Comparison of ENCODE assay signal across 8 cellular contexts in the genomic region with DNA sequence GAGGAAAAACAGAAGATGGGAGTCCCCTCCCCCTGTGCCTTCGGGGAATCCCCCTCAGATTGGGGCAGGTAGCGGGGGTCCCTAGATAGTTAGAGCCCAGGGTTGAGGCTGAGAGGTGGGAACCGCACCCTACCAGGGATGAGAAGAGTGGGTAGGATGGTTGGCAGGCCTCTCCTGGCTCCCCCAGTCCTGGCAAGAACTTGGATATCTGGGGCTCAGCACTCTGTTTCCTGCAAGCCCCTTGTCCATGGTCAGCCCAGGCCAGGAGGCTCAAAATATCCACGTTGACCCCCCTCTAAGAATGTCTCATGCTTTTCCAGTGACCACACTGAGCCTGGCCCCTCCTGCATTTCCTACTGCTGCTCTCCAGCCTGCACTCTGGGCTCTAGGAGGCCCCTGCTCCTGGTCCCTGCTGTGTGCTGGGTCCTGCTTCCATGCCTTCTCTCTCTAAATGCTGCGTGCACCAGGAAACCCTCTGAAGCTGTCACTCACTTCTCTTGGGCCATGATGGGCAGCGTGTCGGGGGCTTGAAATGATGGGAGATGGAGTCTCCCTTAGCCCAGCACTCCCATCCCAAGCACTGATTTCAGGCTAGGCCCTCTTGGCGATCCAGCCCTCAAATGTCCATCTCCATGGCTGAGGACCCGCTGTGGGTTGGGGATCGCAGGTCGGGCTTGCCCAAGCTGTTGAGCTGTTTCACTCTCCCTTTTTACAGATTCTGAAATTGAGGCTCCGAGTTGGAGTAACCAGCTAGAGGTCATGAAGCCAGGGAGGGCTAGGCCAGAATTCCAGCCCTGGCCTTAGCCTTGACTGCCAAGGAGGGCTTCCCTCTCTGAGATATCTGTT. TPM values are rescaled to one million over a fixed set of nuclear protein-coding genes. Genes with fewer than 3 reads are reported as not detected.
DNase-seq lines count a peak whose midpoint lies in the region; ATAC-seq and TF ChIP-seq lines count a peak whose summit lies in the region.

No MANE protein-coding gene starts in this region.

- H3K9ac ChIP-seq in NT2/D1 (ENCODE audit: insufficient read length, low read depth), result peak overlapping the region; percentile 63

- H3K4me1 Mint-ChIP-seq in neural crest cell, result peaks cover 59% of the 10 kb centered on the region

- H3K27ac ChIP-seq in effector memory CD4-positive, alpha-beta T cell (ENCODE audit: insufficient read depth, low read length, poor library complexity, severe bottlenecking), result peak overlapping the region; percentile 96

- TF ChIP-seq CTCF in BJ (IDR thresholded peaks at IDR 0.05; ENCODE audit: insufficient read depth, low read depth, low read length) (no peak), neural crest cell (conservative IDR thresholded peaks at IDR 0.05) (no peak), omental fat pad (IDR thresholded peaks at IDR 0.05) (no peak)

- H3K27me3 Mint-ChIP-seq in neural crest cell (ENCODE audit: low read depth), result no peaks in the 10 kb centered on the region

- H3K36me3 Mint-ChIP-seq in neural crest cell (ENCODE audit: low read depth), result no peaks in the 10 kb centered on the region

- no peak for ATAC-seq in omental fat pad (ENCODE audit: low FRiP score)

- peaks cover 36% of the 10 kb centered on the region for H3K4me1 ChIP-seq in NT2/D1 (ENCODE audit: insufficient read depth, insufficient read length)
- H3K4me1 ChIP-seq in effector memory CD4-positive, alpha-beta T cell (ENCODE audit: control insufficient read depth, insufficient read depth, low read length, poor library complexity, severe bottlenecking), result peaks cover 44% of the 10 kb centered on the region

- POLR2A ChIA-PET in BJ (lab: Charles Lee), result no interaction called here

- H3K9me3 ChIP-seq in NT2/D1 (ENCODE audit: insufficient read depth, low read length), result no peaks in the 10 kb centered on the region
- no peaks in the 10 kb centered on the region for H3K9me3 ChIP-seq in effector memory CD4-positive, alpha-beta T cell (ENCODE audit: control insufficient read depth, low read length)

- no peaks in the 10 kb centered on the region for H3K27me3 ChIP-seq in BJ (ENCODE audit: control insufficient read depth, insufficient read depth, low read length)
- H3K27me3 ChIP-seq in NT2/D1 (ENCODE audit: insufficient read depth, insufficient read length), result no peaks in the 10 kb centered on the region
- H3K27me3 ChIP-seq in effector memory CD4-positive, alpha-beta T cell (replicated peaks; ENCODE audit: control insufficient read depth, insufficient read depth, low read length, poor library complexity, severe bottlenecking), result no peaks in the 10 kb centered on the region

- H3K4me3 Mint-ChIP-seq in neural crest cell, result peak overlapping the region; percentile 87

- H3K36me3 ChIP-seq in BJ (ENCODE audit: control insufficient read depth, insufficient read depth, low read length) (peaks cover 13% of the 10 kb centered on the region), NT2/D1 (ENCODE audit: insufficient read depth, insufficient read length, low read length) (peaks cover 61% of the 10 kb centered on the region)
- H3K36me3 ChIP-seq in effector memory CD4-positive, alpha-beta T cell (ENCODE audit: control insufficient read depth, insufficient read depth, low read length), result peaks cover 26% of the 10 kb centered on the region

- CTCF ChIA-PET in BJ (lab: Yijun Ruan, JAX), result interaction anchor here (0.7 to 2.0 kb wide), 5 partner anchors 17 to 131 kb away, joined by 3 to 6 read pairs (median 4); no protein-coding TSS in a partner anchor

- H3K27ac Mint-ChIP-seq in neural crest cell (ENCODE audit: unreplicated experiment), result peak overlapping the region; percentile 83

- H3K4me3 ChIP-seq in BJ (ENCODE audit: low read depth, low read length) (peak overlapping the region; percentile 59; the same call in 1 of the 2 replicates), NT2/D1 (ENCODE audit: insufficient read length, low read depth) (no peak overlapping the region)
- H3K4me3 ChIP-seq in effector memory CD4-positive, alpha-beta T cell (ENCODE audit: insufficient read depth, low read depth, low read length, poor library complexity, severe bottlenecking), result peak overlapping the region; percentile 85

- DNase-seq in BJ (ENCODE audit: low read depth) (no peak), NT2/D1 (ENCODE audit: low read depth, low spot score) (no peak), neural crest cell (ENCODE audit: low read depth, low spot score) (no peak), SK-N-DZ (ENCODE audit: low spot score) (no peak), SHP77 (lab: John Stamatoyannopoulos, UW) (no peak), omental fat pad (ENCODE audit: low spot score) (no peak), DMS53 (lab: John Stamatoyannopoulos, UW) (no peak)
- no peak for DNase-seq in effector memory CD4-positive, alpha-beta T cell

- H3K9me3 Mint-ChIP-seq in neural crest cell, result no peaks in the 10 kb centered on the region

RNA-seq across cellular contexts. Expression of gene MAP3K11, which starts 2.0 kb away (rescaled TPM):
- 11.7 and 18.1 TPM in 2 replicates for polyA plus RNA-seq in BJ (2011; rRNA removed)
- polyA minus RNA-seq in BJ (2011; rRNA and poly(A)+ RNA removed), result 14.3 and 18.0 TPM in 2 replicates
- 88.3 and 94.0 TPM in 2 replicates for total RNA-seq in neural crest cell
- 14.1 and 19.2 TPM in 2 replicates for polyA plus RNA-seq in SK-N-DZ (2014; cell fraction: cytosol; rRNA removed)
- polyA plus RNA-seq in SK-N-DZ (2014; cell fraction: nucleus; rRNA removed), result 13.2 and 13.3 TPM in 2 replicates
- 10 to 100 TPM; 29.6 to 69.5 (median 44.8) TPM for total RNA-seq in omental fat pad

RNA-seq across cellular contexts. Expression of gene PCNX3, which starts 3.6 kb away (rescaled TPM):
- 9.8 and 19.7 TPM in 2 replicates for polyA plus RNA-seq in BJ (2011; rRNA removed)
- 25.0 and 25.7 TPM in 2 replicates for polyA minus RNA-seq in BJ (2011; rRNA and poly(A)+ RNA removed)
- 58.2 and 58.9 TPM in 2 replicates for total RNA-seq in neural crest cell
- 14.6 and 18.7 TPM in 2 replicates for polyA plus RNA-seq in SK-N-DZ (2014; cell fraction: cytosol; rRNA removed)
- polyA plus RNA-seq in SK-N-DZ (2014; cell fraction: nucleus; rRNA removed), result 37.3 and 48.4 TPM in 2 replicates
- 10 to 100 TPM; 15.8 to 25.1 (median 20.7) TPM for total RNA-seq in omental fat pad

RNA-seq across cellular contexts. Expression of gene KCNK7, which starts 16.4 kb away (rescaled TPM):
- polyA plus RNA-seq in BJ (2011; rRNA removed), result 0.06 and 0.07 TPM in 2 replicates
- polyA minus RNA-seq in BJ (2011; rRNA and poly(A)+ RNA removed), result not detected in 2 replicates
- total RNA-seq in neural crest cell, result 1.0 and 1.1 TPM in 2 replicates
- polyA plus RNA-seq in SK-N-DZ (2014; cell fraction: cytosol; rRNA removed), result 0.19 and 0.38 TPM in 2 replicates
- polyA plus RNA-seq in SK-N-DZ (2014; cell fraction: nucleus; rRNA removed), result 1.6 and 2.0 TPM in 2 replicates
- 1 to 10 TPM in 3 of 4 donors, not detected in 1; 1.1 to 1.7 (median 1.5) TPM for total RNA-seq in omental fat pad

RNA-seq across cellular contexts. Expression of gene SIPA1, which starts 25.9 kb away (rescaled TPM):
- 13.4 and 21.6 TPM in 2 replicates for polyA plus RNA-seq in BJ (2011; rRNA removed)
- polyA minus RNA-seq in BJ (2011; rRNA and poly(A)+ RNA removed), result 19.5 and 34.3 TPM in 2 replicates
- total RNA-seq in neural crest cell, result 17.5 and 23.6 TPM in 2 replicates
- polyA plus RNA-seq in SK-N-DZ (2014; cell fraction: cytosol; rRNA removed), result 8.3 and 12.0 TPM in 2 replicates
- polyA plus RNA-seq in SK-N-DZ (2014; cell fraction: nucleus; rRNA removed), result 7.1 and 14.1 TPM in 2 replicates
- total RNA-seq in omental fat pad, result 10 to 100 TPM; 19.3 to 60.5 (median 33.3) TPM

RNA-seq across cellular contexts. Expression of gene EHBP1L1, which starts 36.1 kb away (rescaled TPM):
- polyA plus RNA-seq in BJ (2011; rRNA removed), result 17.9 and 30.9 TPM in 2 replicates
- polyA minus RNA-seq in BJ (2011; rRNA and poly(A)+ RNA removed), result 28.1 and 30.8 TPM in 2 replicates
- total RNA-seq in neural crest cell, result 13.6 and 15.3 TPM in 2 replicates
- 4.4 and 10.3 TPM in 2 replicates for polyA plus RNA-seq in SK-N-DZ (2014; cell fraction: cytosol; rRNA removed)
- 6.3 and 10.7 TPM in 2 replicates for polyA plus RNA-seq in SK-N-DZ (2014; cell fraction: nucleus; rRNA removed)
- 100 to 1,000 TPM in 1 of 4 donors, 10 to 100 TPM in 3; 21.2 to 125 (median 65.6) TPM for total RNA-seq in omental fat pad
